In the genomic region with DNA sequence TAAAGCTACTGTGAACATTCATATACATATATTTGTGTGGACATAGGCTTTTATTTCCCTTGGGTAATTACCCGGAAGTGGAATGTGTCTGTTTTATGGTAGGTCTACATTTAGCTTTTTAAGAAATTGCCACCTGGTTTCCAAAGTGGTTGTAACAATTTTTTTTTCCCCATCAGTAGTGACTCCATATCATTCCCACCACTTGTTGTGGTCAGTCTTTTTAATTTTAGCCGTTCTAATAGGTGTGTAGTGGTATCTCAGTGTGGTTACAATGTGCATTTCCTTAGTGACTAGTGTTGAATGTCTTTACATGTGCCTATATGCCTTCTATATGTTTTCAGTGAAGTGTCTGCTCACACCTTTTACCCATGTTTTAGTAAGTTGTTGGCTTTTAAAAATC, we compare ENCODE assay signal across 35 cellular contexts.
"Had no signal": no experiment of that assay in that cellular context is flagged by ENCODE, and none has a peak within 500 bp of the region (broad histone marks: within the 10 kb centered on the region; RNA-seq: fewer than 3 reads in every experiment).

No MANE protein-coding gene starts in this region.

- H3K36me3 ChIP-seq: MG63 had no signal

- H3K4me3 ChIP-seq: MG63 had no signal

- DNase-seq: Karpas-422, Kasumi-1, MG63, MM.1S, MV-4-11, NCI-H1048, NCI-H1092, NCI-H1092 treated with DMSO at 0.1 percent for 48 hours, NCI-H1105, NCI-H1105 treated with DMSO at 0.1 percent for 48 hours, NCI-H1417, NCI-H1417 treated with DMSO at 0.1 percent for 48 hours, NCI-H1436, NCI-H1436 treated with DMSO at 0.1 percent for 48 hours, NCI-H146, NCI-H1694, NCI-H1694 treated with DMSO at 0.1 percent for 48 hours, NCI-H187, NCI-H187 treated with DMSO at 0.1 percent for 48 hours, NCI-H1930, NCI-H2029, NCI-H2029 treated with DMSO at 0.1 percent for 48 hours, NCI-H2081, NCI-H2081 treated with DMSO at 0.1 percent for 48 hours, NCI-H2107, NCI-H2171, NCI-H2171 treated with DMSO at 0.1 percent for 48 hours, NCI-H2227 treated with DMSO at 0.1 percent for 48 hours, NCI-H226, NCI-H345, NCI-H446, NCI-H446 treated with DMSO at 0.1 percent for 48 hours, NCI-H510A, NCI-H510A treated with DMSO at 0.1 percent for 48 hours, NCI-H524 had no signal

- H3K9me3 ChIP-seq: MG63 had no signal
